8 cellular contexts compared by ENCODE assay signal in genomic region chr7:74012842-74013249, GRCh38. TPM values are rescaled to one million over a fixed set of nuclear protein-coding genes. Genes with fewer than 3 reads are reported as not detected.
DNase-seq lines count a peak whose midpoint lies in the region; ATAC-seq, FAIRE-seq and TF ChIP-seq lines count a peak whose summit lies in the region.

No MANE protein-coding gene starts in this region.

- peaks cover 30% of the 10 kb centered on the region in 2 donors for H3K4me1 ChIP-seq in gastrocnemius medialis
- peaks cover 12% of the 10 kb centered on the region for H3K4me1 ChIP-seq in vagina
- H3K4me1 ChIP-seq in small intestine (ENCODE audit: control insufficient read depth in 2 of 2, insufficient read depth in 1 of 2, low read depth in 1 of 2, low read length in 1 of 2) = no peaks in the 10 kb centered on the region

- no peak for FAIRE-seq in small intestine (lab: Jason Lieb, UNC)

- H3K36me3 ChIP-seq in gastrocnemius medialis (no peaks in the 10 kb centered on the region), vagina (no peaks in the 10 kb centered on the region), small intestine (ENCODE audit: control insufficient read depth in 2 of 2, insufficient read depth in 2 of 2, low read length in 2 of 2) (no peaks in the 10 kb centered on the region)

- H3K27me3 ChIP-seq in gastrocnemius medialis = no peaks in the 10 kb centered on the region
- no peaks in the 10 kb centered on the region for H3K27me3 ChIP-seq in vagina
- no peaks in the 10 kb centered on the region for H3K27me3 ChIP-seq in small intestine (ENCODE audit: control insufficient read depth in 2 of 2, insufficient read depth in 2 of 2, low read length in 2 of 2)

- ATAC-seq in GM19035 (IDR thresholded peaks at IDR 0.05; ENCODE audit: unreplicated experiment) (peak; percentile 94), HG02763 (IDR thresholded peaks at IDR 0.05; ENCODE audit: unreplicated experiment) (peak; percentile 90), gastrocnemius medialis (no peak)

- H3K4me3 ChIP-seq in gastrocnemius medialis = no peak overlapping the region
- no peak overlapping the region for H3K4me3 ChIP-seq in vagina
- no peak overlapping the region for H3K4me3 ChIP-seq in small intestine (ENCODE audit: low read depth in 1 of 2, low read length in 2 of 2)

- TF ChIP-seq CTCF in gastrocnemius medialis (IDR thresholded peaks at IDR 0.05 in 4 of 5, conservative IDR thresholded peaks at IDR 0.05 in 1 of 5) (no peak), vagina (IDR thresholded peaks at IDR 0.05) (no peak)

- in situ Hi-C loops in gastrocnemius medialis (cut with MboI; ENCODE audit: low sequenced_read_pairs in 4 of 4) = no loop called here

- H3K9me3 ChIP-seq in gastrocnemius medialis (no peaks in the 10 kb centered on the region), vagina (no peaks in the 10 kb centered on the region), small intestine (ENCODE audit: control insufficient read depth, low read depth) (no peaks in the 10 kb centered on the region)

- DNase-seq in RKO (ENCODE audit: low spot score) (peak; percentile 17), gastrocnemius medialis (no peak), vagina (ENCODE audit: extremely low spot score in 2 of 2) (no peak), small intestine (no peak), NCI-H1092 treated with DMSO at 0.1 percent for 48 hours (lab: John Stamatoyannopoulos, UW) (no peak)
- DNase-seq in activated effector memory CD4-positive, alpha-beta T cell treated with anti-CD3 and anti-CD28 coated beads, Interleukin-2, amount 50 U/mL, for 16 hours = no peak

- TF ChIP-seq POLR2A in gastrocnemius medialis (IDR thresholded peaks at IDR 0.05) (no peak), vagina (IDR thresholded peaks at IDR 0.05) (no peak)

- WGBS in small intestine, 3 donors = 40 to 60% (median 55%) methylated on average over 13 of the region's 13 CpGs

- H3K27ac ChIP-seq in gastrocnemius medialis = peak overlapping the region in 3 of 4 donors; percentile 26 to 79 (median 67)
- no peak overlapping the region for H3K27ac ChIP-seq in vagina
- no peak overlapping the region for H3K27ac ChIP-seq in small intestine (ENCODE audit: low read depth in 1 of 2, low read length in 1 of 2)

- intact Hi-C loops in gastrocnemius medialis (cut with DNase I; ENCODE audit: low total_unique reads) (loop anchor here (2.0 kb wide), 1 partner anchor 26 kb away; no protein-coding TSS in a partner anchor), vagina (cut with DNase I) (no loop called here)

RNA-seq across cellular contexts. Expression of gene ELN, which starts 15.1 kb away (rescaled TPM):
- 10 to 100 TPM in 1 of 4 donors, 1 to 10 TPM in 3; 5.3 to 14.8 (median 6.9) TPM for total RNA-seq in gastrocnemius medialis
- total RNA-seq in vagina = 38.3 TPM
- 10 to 100 TPM in 1 of 3 donors, 1 to 10 TPM in 2; 1.3 to 87.5 (median 1.6) TPM for polyA plus RNA-seq in small intestine

Comparison
In these comparisons a context has a peak if more than half of its experiments do, and no peak if none do; other contexts are left out.
1. ATAC-seq: peak in GM19035 (single experiment) and HG02763 (single experiment); none in gastrocnemius medialis (0 of 2).
2. H3K27ac ChIP-seq: peak in gastrocnemius medialis (3 of 4); none in vagina (single experiment) and small intestine (0 of 2).